15 cellular contexts compared by ENCODE assay signal in genomic region chr2:158879229-158879903, GRCh38.
DNase-seq lines count a peak whose midpoint lies in the region; ATAC-seq, FAIRE-seq and TF ChIP-seq lines count a peak whose summit lies in the region.
"Had no signal": no experiment of that assay in that cellular context is flagged by ENCODE, and none has a peak within 500 bp of the region (broad histone marks: within the 10 kb centered on the region; RNA-seq: fewer than 3 reads in every experiment).

No MANE protein-coding gene starts in this region.

- no peak for ATAC-seq in IMR-90 (ENCODE audit: low read depth)
- ATAC-seq in K562 = peak; percentile 34; the same call in 2 of the 3 replicates
- ATAC-seq in omental fat pad (ENCODE audit: low FRiP score) = no peak
- ATAC-seq: CD8-positive, alpha-beta T cell had no signal

- H4K8ac ChIP-seq in IMR-90 (ENCODE audit: low read depth in 2 of 2, low read length in 2 of 2) = no peak overlapping the region

- H3K56ac ChIP-seq in IMR-90 (ENCODE audit: extremely low read depth, insufficient read depth, low read length) = no peak overlapping the region

- H3K36me3 ChIP-seq in IMR-90 (ENCODE audit: control insufficient read depth, insufficient read depth, low read length) (no peaks in the 10 kb centered on the region), K562 (ENCODE audit: control insufficient read depth, insufficient read depth, low read length) (no peaks in the 10 kb centered on the region), kidney (ENCODE audit: control insufficient read depth in 1 of 2, insufficient read depth in 2 of 2, low read length in 2 of 2) (no peaks in the 10 kb centered on the region)
- H3K36me3 ChIP-seq: HAP-1 had no signal

- no peak for TF ChIP-seq EP300 in K562 (IDR thresholded peaks at IDR 0.05; ENCODE audit: low read length)

- H3K9ac ChIP-seq in IMR-90 (ENCODE audit: low read depth, low read length) = no peak overlapping the region
- no peak overlapping the region for H3K9ac ChIP-seq in K562 (ENCODE audit: insufficient read depth in 1 of 2, low read depth in 2 of 2, low read length in 2 of 2)
- H3K9ac ChIP-seq in kidney (ENCODE audit: low read length in 2 of 2) = no peak overlapping the region

- H3K4me3 ChIP-seq in IMR-90 (ENCODE audit: insufficient read depth, low read depth, low read length) (no peak overlapping the region), K562 (no peak overlapping the region), kidney (ENCODE audit: low read length in 2 of 2) (no peak overlapping the region)
- H3K4me3 ChIP-seq: HAP-1 had no signal

- no peak for FAIRE-seq in K562 (lab: Jason Lieb, UNC)
- peak; percentile 67 for FAIRE-seq in kidney (lab: Jason Lieb, UNC)
- FAIRE-seq: D721Med, GM19239, H1 had no signal

- H3K79me1 ChIP-seq in IMR-90 (ENCODE audit: low read depth in 1 of 2, low read length in 2 of 2) = no peaks in the 10 kb centered on the region

- POLR2A ChIA-PET in IMR-90 (lab: Charles Lee; ENCODE audit: unreplicated experiment) (no interaction called here), K562 (lab: Yijun Ruan, JAX) (no interaction called here)

- H2AK5ac ChIP-seq in IMR-90 (ENCODE audit: low read depth, low read length) = no peak overlapping the region

- H2AFZ ChIP-seq in IMR-90 (replicated peaks; ENCODE audit: low read length, poor library complexity) (no peak overlapping the region), K562 (ENCODE audit: low read depth, low read length) (no peak overlapping the region)

- H2BK120ac ChIP-seq in IMR-90 (ENCODE audit: low read depth, low read length) = no peak overlapping the region

- H3K4me1 ChIP-seq in IMR-90 (ENCODE audit: control insufficient read depth, insufficient read depth, low read length) = no peaks in the 10 kb centered on the region
- no peaks in the 10 kb centered on the region for H3K4me1 ChIP-seq in K562 (replicated peaks in 1 of 2; ENCODE audit: control insufficient read depth in 2 of 2, insufficient read depth in 2 of 2, low read length in 2 of 2)
- no peaks in the 10 kb centered on the region for H3K4me1 ChIP-seq in kidney (ENCODE audit: control insufficient read depth in 1 of 2, insufficient read depth in 1 of 2, low read depth in 1 of 2, low read length in 2 of 2)
- H3K4me1 ChIP-seq: HAP-1 had no signal

- TF ChIP-seq POLR2A in IMR-90 (IDR thresholded peaks at IDR 0.05; ENCODE audit: low read depth, low read length) (no peak), K562 (conservative IDR thresholded peaks at IDR 0.05) (no peak)

- H3K27ac ChIP-seq in IMR-90 (ENCODE audit: insufficient read depth, low read length) (no peak overlapping the region), K562 (ENCODE audit: extremely low read depth, low read depth, low read length) (no peak overlapping the region), kidney (ENCODE audit: low read depth in 2 of 2, low read length in 2 of 2) (no peak overlapping the region)

- no peak for TF ChIP-seq CTCF in IMR-90 (conservative IDR thresholded peaks at IDR 0.05; ENCODE audit: low read depth, low read length)
- no peak for TF ChIP-seq CTCF in K562 (IDR thresholded peaks at IDR 0.05 in 2 of 3, conservative IDR thresholded peaks at IDR 0.05 in 1 of 3; ENCODE audit: insufficient read depth in 2 of 3, low read depth in 1 of 3, low read length in 3 of 3)
- no peak for TF ChIP-seq CTCF in kidney (IDR thresholded peaks at IDR 0.05; ENCODE audit: borderline replicate concordance, extremely low read depth, insufficient read depth)
- no peak for TF ChIP-seq CTCF in omental fat pad (IDR thresholded peaks at IDR 0.05)

- TF ChIP-seq RAD21 in IMR-90 (IDR thresholded peaks at IDR 0.05; ENCODE audit: low read length) (no peak), K562 (CRISPR knock-in tag; conservative IDR thresholded peaks at IDR 0.05 in 1 of 2, IDR thresholded peaks at IDR 0.05 in 1 of 2) (no peak)

- intact Hi-C loops in IMR-90 (cut with micrococcal nuclease) (no loop called here), K562 (cut with micrococcal nuclease) (no loop called here), kidney (cut with DNase I) (no loop called here)

- in situ Hi-C loops in IMR-90 (cut with MboI; ENCODE audit: low sequenced_read_pairs) = loop anchor here (25.0 kb wide), 1 partner anchor 1083 kb away; no protein-coding TSS in a partner anchor
- in situ Hi-C loops in K562 (cut with MboI) = no loop called here

- H3K27me3 ChIP-seq in IMR-90 (ENCODE audit: control insufficient read depth, insufficient read depth, low read length) = peaks cover 10% of the 10 kb centered on the region
- H3K27me3 ChIP-seq in K562 (ENCODE audit: control insufficient read depth in 2 of 2, insufficient read depth in 2 of 2, low read length in 2 of 2) = peaks cover 12 to 43% of the 10 kb centered on the region in 2 experiments; a peak in 4 of 5 replicates

- DNase-seq in IMR-90 = no peak
- DNase-seq in K562 (ENCODE audit: extremely low read depth in 1 of 4, low spot score in 3 of 4) = no peak
- DNase-seq in kidney = no peak
- DNase-seq in NK-92 (lab: John Stamatoyannopoulos, UW; ENCODE audit: unreplicated experiment) = no peak
- DNase-seq in NCI-H1436 treated with DMSO at 0.1 percent for 48 hours (lab: John Stamatoyannopoulos, UW) = no peak
- no peak for DNase-seq in omental fat pad (ENCODE audit: low spot score)
- DNase-seq: CD8-positive, alpha-beta T cell; COR-L47; DMS153; DMS79 treated with DMSO at 0.1 percent for 48 hours; GF-D8 had no signal

- H4K91ac ChIP-seq in IMR-90 (ENCODE audit: insufficient read depth, low read depth, low read length) = no peak overlapping the region

- no peak overlapping the region for H2BK15ac ChIP-seq in IMR-90 (ENCODE audit: low read depth, low read length)

- WGBS in IMR-90 (ENCODE audit: extremely low coverage in 2 of 2, insufficient read length in 1 of 2), 2 experiments = no CpG with 5 or more reads among the region's 17 CpGs
- WGBS in K562 (ENCODE audit: insufficient coverage, low coverage, missing lambda C conversion rate) = 33% methylated on average over 17 of the region's 17 CpGs

- no peak overlapping the region for H3K18ac ChIP-seq in IMR-90 (ENCODE audit: low read depth, low read length)

- H3K9me3 ChIP-seq in IMR-90 (ENCODE audit: control insufficient read depth, insufficient read depth, low read length) (no peaks in the 10 kb centered on the region), K562 (replicated peaks; ENCODE audit: control insufficient read depth, insufficient read depth, low read depth, low read length) (no peaks in the 10 kb centered on the region), kidney (ENCODE audit: control insufficient read depth in 1 of 2, low read length in 2 of 2) (no peaks in the 10 kb centered on the region)
- H3K9me3 ChIP-seq: HAP-1 had no signal

- H2BK20ac ChIP-seq in IMR-90 (ENCODE audit: low read depth, low read length) = no peak overlapping the region

- H3K79me2 ChIP-seq in K562 (ENCODE audit: control insufficient read depth, insufficient read depth, low read length) = no peaks in the 10 kb centered on the region

- H3K9me1 ChIP-seq in IMR-90 (ENCODE audit: insufficient read depth, low read length) (no peaks in the 10 kb centered on the region), K562 (ENCODE audit: control insufficient read depth, insufficient read depth, low read length) (no peaks in the 10 kb centered on the region)

- H2BK5ac ChIP-seq in IMR-90 (ENCODE audit: low read depth, low read length, poor library complexity, severe bottlenecking) = no peak overlapping the region

- H3K23ac ChIP-seq in IMR-90 (ENCODE audit: low read depth, low read length) = no peak overlapping the region

- no peak overlapping the region for H3K14ac ChIP-seq in IMR-90 (replicated peaks; ENCODE audit: low read depth, low read length)

- no peak overlapping the region for H3K4ac ChIP-seq in IMR-90 (ENCODE audit: low read depth, low read length)

- H4K20me1 ChIP-seq in IMR-90 (ENCODE audit: insufficient read depth, low read length) (no peaks in the 10 kb centered on the region), K562 (replicated peaks; ENCODE audit: control insufficient read depth, insufficient read depth, low read length) (no peaks in the 10 kb centered on the region)

- H3K4me2 ChIP-seq in IMR-90 (ENCODE audit: low read depth, low read length) (no peak overlapping the region), K562 (ENCODE audit: insufficient read depth, low read length) (no peak overlapping the region)

- BruUV-seq in IMR-90 (replicated peaks; lab: Mats Ljungman, UMichigan) (no TSS peak), K562 (replicated peaks; lab: Mats Ljungman, UMichigan) (no TSS peak)

- dilution Hi-C loops in IMR-90 (cut with HindIII; ENCODE audit: low sequenced_read_pairs, unreplicated experiment) = no loop called here

- CTCF ChIA-PET in IMR-90 (lab: Yijun Ruan, JAX) = no interaction called here
- CTCF ChIA-PET in K562 (lab: Yijun Ruan, JAX; ENCODE audit: low intra/inter-chr PET ratio) = no interaction called here

- H2AK9ac ChIP-seq in IMR-90 (replicated peaks; ENCODE audit: low read depth, low read length, poor library complexity) = no peak overlapping the region

- H4K5ac ChIP-seq in IMR-90 (ENCODE audit: low read depth, low read length) = no peak overlapping the region

TF ChIP-seq in IMR-90, 13 proteins besides CTCF, POLR2A, EP300 and RAD21 (continues in another document):
- no peak for TF ChIP-seq ELK1 (IDR thresholded peaks at IDR 0.05; ENCODE audit: borderline replicate concordance, low read depth, low read length)
- no peak for TF ChIP-seq FOS (IDR thresholded peaks at IDR 0.05; ENCODE audit: low read depth, low read length)
- TF ChIP-seq CEBPB (IDR thresholded peaks at IDR 0.05; ENCODE audit: low read depth, low read length) = peak; percentile 37; the same call in 1 of the 2 replicates

TF ChIP-seq in K562, 482 proteins besides CTCF, POLR2A, EP300 and RAD21 (continues in another document):
- TF ChIP-seq NFE2L1 (tag; IDR thresholded peaks at IDR 0.05; ENCODE audit: borderline replicate concordance, low read depth) (no peak), ZBTB49 (CRISPR knock-in tag; IDR thresholded peaks at IDR 0.05; ENCODE audit: borderline replicate concordance) (peak; percentile 86; the same call in 1 of the 2 replicates)
